In genomic region chr20:3820048-3820900, GRCh38 we compare ENCODE assay signal across 8 cellular contexts. TPM values are rescaled to one million over a fixed set of nuclear protein-coding genes. Genes with fewer than 3 reads are reported as not detected.
DNase-seq lines count a peak whose midpoint lies in the region; ATAC-seq and TF ChIP-seq lines count a peak whose summit lies in the region.

A gene with protein sequence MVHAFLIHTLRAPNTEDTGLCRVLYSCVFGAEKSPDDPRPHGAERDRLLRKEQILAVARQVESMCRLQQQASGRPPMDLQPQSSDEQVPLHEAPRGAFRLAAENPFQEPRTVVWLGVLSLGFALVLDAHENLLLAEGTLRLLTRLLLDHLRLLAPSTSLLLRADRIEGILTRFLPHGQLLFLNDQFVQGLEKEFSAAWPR (plus strand): TSS chr20:3820547. CDS start chr20:3822118, 1,571 bp downstream.

- H3K27me3 ChIP-seq in BLaER1 treated with 17β-estradiol and CSF1 and Interleukin-3, amounts not matched to agents 10 nM and 100 nM: no peaks in the 10 kb centered on the region
- no peaks in the 10 kb centered on the region for H3K27me3 ChIP-seq in colonic mucosa

- peaks cover 36 to 63% (median 49%) of the 10 kb centered on the region in 10 experiments for H3K4me1 ChIP-seq in BLaER1 treated with 17β-estradiol and CSF1 and Interleukin-3, amounts not matched to agents 10 nM and 100 nM
- peaks cover 9% of the 10 kb centered on the region for H3K4me1 ChIP-seq in colonic mucosa

- H3K4me2 ChIP-seq in BLaER1 treated with 17β-estradiol and CSF1 and Interleukin-3, amounts not matched to agents 10 nM and 100 nM: peak within 1 kb of the TSS; percentile 82 to 97 (median 87)

- ATAC-seq in HG03460 (IDR thresholded peaks at IDR 0.05; ENCODE audit: unreplicated experiment) (peak; percentile 76), left colon (peak; percentile 87)

- H3K27ac ChIP-seq in BLaER1 treated with 17β-estradiol and CSF1 and Interleukin-3, amounts not matched to agents 10 nM and 100 nM: peak within 1 kb of the TSS; percentile 95 to 99 (median 97)
- peak within 1 kb of the TSS; percentile 91 for H3K27ac ChIP-seq in colonic mucosa

- peak within 1 kb of the TSS; percentile 94 to 98 (median 96) for H3K9ac ChIP-seq in BLaER1 treated with 17β-estradiol and CSF1 and Interleukin-3, amounts not matched to agents 10 nM and 100 nM
- H3K9ac ChIP-seq in colonic mucosa (ENCODE audit: low read depth in 2 of 2, low read length in 2 of 2): peak within 1 kb of the TSS; percentile 72 to 88

- peaks cover 25 to 35% (median 32%) of the 10 kb centered on the region in 11 experiments for H3K36me3 ChIP-seq in BLaER1 treated with 17β-estradiol and CSF1 and Interleukin-3, amounts not matched to agents 10 nM and 100 nM
- peaks cover 9% of the 10 kb centered on the region for H3K36me3 ChIP-seq in colonic mucosa

- peak; percentile 89 for DNase-seq in GM19240 (ENCODE audit: insufficient read length, low spot score)
- DNase-seq in NCI-H524 treated with DMSO at 0.1 percent for 48 hours (lab: John Stamatoyannopoulos, UW): peak; percentile 66
- peak; percentile 85 to 86 for DNase-seq in activated CD4-positive, alpha-beta T cell treated with anti-CD3 and anti-CD28 coated beads for 4 hours
- peak; percentile 99 for DNase-seq in colonic mucosa
- DNase-seq in left colon: peak; percentile 97 to 99
- peak; percentile 91 to 92 for DNase-seq in stimulated activated CD4-positive, alpha-beta T cell treated with anti-CD3 and anti-CD28 coated beads, Interleukin-2, amount 100 ng/mL, for 24 hours

- H4K20me1 ChIP-seq in BLaER1 treated with 17β-estradiol and CSF1 and Interleukin-3, amounts not matched to agents 10 nM and 100 nM: no peaks in the 10 kb centered on the region

- TF ChIP-seq CTCF in colonic mucosa (IDR thresholded peaks at IDR 0.05): peak; percentile 98

- peak within 1 kb of the TSS; percentile 65 to 83 (median 71) for H3K4me3 ChIP-seq in BLaER1 treated with 17β-estradiol and CSF1 and Interleukin-3, amounts not matched to agents 10 nM and 100 nM
- H3K4me3 ChIP-seq in colonic mucosa: peak within 1 kb of the TSS; percentile 53

- H3K9me3 ChIP-seq in BLaER1 treated with 17β-estradiol and CSF1 and Interleukin-3, amounts not matched to agents 10 nM and 100 nM (replicated peaks in 1 of 11): no peaks in the 10 kb centered on the region
- no peaks in the 10 kb centered on the region for H3K9me3 ChIP-seq in colonic mucosa

- intact Hi-C loops in colonic mucosa (cut with DNase I): no loop called here
- intact Hi-C loops in left colon (cut with DNase I, micrococcal nuclease): no loop called here

RNA-seq across cellular contexts. Expression of the gene that starts here (rescaled TPM):
- total RNA-seq in colonic mucosa: 10 to 100 TPM; 11.7 to 20.2 TPM
- 10 to 100 TPM; 14.2 to 19.3 TPM for total RNA-seq in left colon

Comparison
In these comparisons a context has a peak if more than half of its experiments do, and no peak if none do; other contexts are left out.
1. Peak in every context shown above with its lines: DNase-seq, ATAC-seq, H3K4me3 ChIP-seq and H3K27ac ChIP-seq.